ENCODE assay signal across 1 cellular context in genomic region chr10:87177587-87177986, GRCh38. TPM values are rescaled to one million over a fixed set of nuclear protein-coding genes. Genes with fewer than 3 reads are reported as not detected.
"Had no signal": no experiment of that assay in that cellular context is flagged by ENCODE, and none has a peak within 500 bp of the region (broad histone marks: within the 10 kb centered on the region; RNA-seq: fewer than 3 reads in every experiment).

No MANE protein-coding gene starts in this region.

RNA-seq across cellular contexts. Expression of gene NUTM2A, which starts 47.7 kb away (rescaled TPM):
- total RNA-seq: activated CD4-positive, alpha-beta T cell treated with anti-CD3 and anti-CD28 coated beads, Interleukin-2, amount 10 ng/mL, durations not matched to agents 24 days and 14 days had no signal
